13 cellular contexts compared by ENCODE assay signal in the genomic region with DNA sequence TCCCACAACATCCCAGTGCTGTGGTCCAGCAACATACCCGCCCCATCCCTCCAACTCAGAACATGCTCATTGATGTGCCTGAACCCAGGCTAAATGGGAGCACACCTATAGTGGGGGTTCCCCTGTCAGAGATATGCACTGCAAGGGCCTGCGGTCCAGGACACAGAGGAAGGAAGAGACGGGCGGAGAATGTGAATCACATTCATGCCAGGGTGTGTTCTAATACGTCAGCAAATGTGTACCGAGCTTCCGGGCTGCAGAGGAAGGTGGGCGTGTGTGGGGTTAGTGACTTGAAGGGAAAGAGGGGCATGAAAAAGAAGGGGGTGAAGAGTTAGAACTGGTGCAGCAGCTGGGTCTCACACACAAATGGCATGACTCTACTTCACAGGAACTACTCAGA.
DNase-seq lines count a peak whose midpoint lies in the region; ATAC-seq and TF ChIP-seq lines count a peak whose summit lies in the region.
"Had no signal": no experiment of that assay in that cellular context is flagged by ENCODE, and none has a peak within 500 bp of the region (broad histone marks: within the 10 kb centered on the region; RNA-seq: fewer than 3 reads in every experiment).

No MANE protein-coding gene starts in this region.

- H3K27ac ChIP-seq in PC-3 (ENCODE audit: low read length) = no peak overlapping the region
- H3K27ac ChIP-seq: pancreas, vagina had no signal

- TF ChIP-seq CTCF in PC-3 (conservative IDR thresholded peaks at IDR 0.05; ENCODE audit: low read depth, low read length) = no peak

- BruUV-seq in PC-3 (replicated peaks; lab: Mats Ljungman, UMichigan) = no TSS peak

- H3K4me1 ChIP-seq in PC-3 (ENCODE audit: insufficient read depth, low read length) = peaks cover 5% of the 10 kb centered on the region; the same call in 1 of the 2 replicates
- H3K4me1 ChIP-seq: Caco-2, pancreas, vagina had no signal

- no peaks in the 10 kb centered on the region for H3K9me3 ChIP-seq in PC-3 (ENCODE audit: low read length)
- H3K9me3 ChIP-seq: Caco-2, pancreas, vagina had no signal

- peaks cover 4% of the 10 kb centered on the region; the same call in 1 of the 2 replicates for H3K79me2 ChIP-seq in PC-3 (ENCODE audit: low read length)

- no peaks in the 10 kb centered on the region for H3K9me2 ChIP-seq in PC-3 (replicated peaks; ENCODE audit: low read length)

- H3K36me3 ChIP-seq in PC-3 (ENCODE audit: low read depth, low read length) = no peaks in the 10 kb centered on the region
- H3K36me3 ChIP-seq: pancreas, vagina had no signal

- no peak overlapping the region for H2AFZ ChIP-seq in PC-3 (ENCODE audit: low read length)

- TF ChIP-seq POLR2A in erythroblast (IDR thresholded peaks at IDR 0.05; ENCODE audit: low read length) = no peak

- DNase-seq in PC-3 (no peak), dermis microvascular lymphatic vessel endothelial cell (ENCODE audit: low read depth in 2 of 2) (peak; percentile 20 to 41), erythroblast (lab: John Stamatoyannopoulos, UW) (no peak), HuH-7 (ENCODE audit: low spot score) (no peak)
- peak; percentile 15 for DNase-seq in activated CD8-positive, alpha-beta memory T cell treated with anti-CD3 and anti-CD28 coated beads for 1 hour (ENCODE audit: extremely low read depth in 1 of 2, low read depth in 1 of 2)
- DNase-seq in stimulated activated CD4-positive, alpha-beta T cell treated with anti-CD3 and anti-CD28 coated beads, TNF-alpha, amount 100 ng/mL, for 4 hours (ENCODE audit: low read depth in 3 of 3) = peak; percentile 3 to 44 (median 24)
- DNase-seq: Caco-2, islet precursor cell, NCI-H1105 treated with DMSO at 0.1 percent for 48 hours, pancreas had no signal

- H4K20me1 ChIP-seq in PC-3 (ENCODE audit: low read length) = no peaks in the 10 kb centered on the region

- CTCF ChIA-PET in PC-3 (lab: Charles Lee) = no interaction called here

- H3K27me3 ChIP-seq in PC-3 (ENCODE audit: low read length) = no peaks in the 10 kb centered on the region
- H3K27me3 ChIP-seq: pancreas, vagina had no signal

- no peak overlapping the region for H3K9ac ChIP-seq in PC-3 (ENCODE audit: low read length)

- POLR2A ChIA-PET in PC-3 (lab: Charles Lee; ENCODE audit: unreplicated experiment) = no interaction called here

- no peaks in the 10 kb centered on the region for H3F3A ChIP-seq in PC-3 (ENCODE audit: low read length, unreplicated experiment)

- H3K4me2 ChIP-seq in PC-3 (ENCODE audit: low read length) = no peak overlapping the region

- ATAC-seq in PC-3 (peak; percentile 47), HG03469 (IDR thresholded peaks at IDR 0.05; ENCODE audit: unreplicated experiment) (no peak), HG02981 (IDR thresholded peaks at IDR 0.05; ENCODE audit: unreplicated experiment) (no peak)
- ATAC-seq: pancreas had no signal

- H3K4me3 ChIP-seq in PC-3 (ENCODE audit: low read length) = no peak overlapping the region
- H3K4me3 ChIP-seq: pancreas, vagina had no signal

- intact Hi-C loops in PC-3 (cut with micrococcal nuclease) = no loop called here

Comparison
In these comparisons a context has a peak if more than half of its experiments do, and no peak if none do; other contexts are left out.
1. DNase-seq: peak in activated CD8-positive, alpha-beta memory T cell treated with anti-CD3 and anti-CD28 coated beads for 1 hour (2 of 2), dermis microvascular lymphatic vessel endothelial cell (2 of 2) and stimulated activated CD4-positive, alpha-beta T cell treated with anti-CD3 and anti-CD28 coated beads, TNF-alpha, amount 100 ng/mL, for 4 hours (3 of 3); none in PC-3 (single experiment), erythroblast (0 of 2) and HuH-7 (single experiment).